16 cellular contexts compared by ENCODE assay signal in the genomic region with DNA sequence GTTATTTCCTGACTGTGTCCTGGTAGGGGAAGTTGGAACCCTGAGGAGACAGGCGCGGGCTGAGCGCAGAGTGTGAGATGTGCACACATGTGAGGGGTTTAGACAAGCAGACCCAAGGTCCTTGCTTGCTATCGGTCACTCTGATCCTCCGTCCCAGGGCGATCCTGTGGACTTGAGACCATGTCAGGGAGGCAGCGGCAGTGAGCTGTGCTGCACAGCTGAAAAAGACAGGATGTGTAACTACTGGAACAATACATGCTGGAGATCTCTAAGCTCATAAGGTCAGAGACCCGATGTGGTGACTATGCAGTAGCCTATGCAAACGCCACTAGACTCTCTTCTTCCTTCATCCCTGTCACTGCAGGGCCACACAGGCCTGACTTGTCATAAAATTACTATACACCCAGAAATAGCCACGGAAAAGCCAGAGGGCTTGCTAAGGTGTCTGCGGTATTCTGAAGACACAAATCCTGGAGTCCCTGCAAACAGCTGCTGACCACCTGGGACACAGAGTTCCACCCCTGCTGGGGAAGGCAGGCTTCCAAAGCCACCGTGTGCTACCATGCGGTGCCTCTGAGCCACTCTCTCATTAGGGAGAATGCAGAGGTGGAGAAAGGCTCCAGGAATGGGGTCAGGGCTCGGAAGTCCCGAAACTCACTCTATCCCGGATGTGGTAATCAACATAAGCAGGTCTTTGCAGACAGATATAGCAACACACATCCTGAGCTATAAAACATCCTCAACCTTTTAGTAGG.
A peak's percentile ranks its signal among the peaks of the same experiment; 100 is the strongest.
DNase-seq lines count a peak whose midpoint lies in the region; ATAC-seq and TF ChIP-seq lines count a peak whose summit lies in the region.
"Had no signal": no experiment of that assay in that cellular context is flagged by ENCODE, and none has a peak within 500 bp of the region (broad histone marks: within the 10 kb centered on the region; RNA-seq: fewer than 3 reads in every experiment).

No MANE protein-coding gene starts in this region.

- no peak overlapping the region for H3K4me2 ChIP-seq in trophoblast cell (ENCODE audit: low read length)

- no peak overlapping the region for H3K14ac ChIP-seq in trophoblast cell (ENCODE audit: low read length)

- no peak for TF ChIP-seq CTCF in heart left ventricle (IDR thresholded peaks at IDR 0.05)

- H3K36me3 ChIP-seq in heart left ventricle, result peaks cover 0 to 6% (median 0%) of the 10 kb centered on the region in 9 donors
- H3K36me3 ChIP-seq in trophoblast cell (ENCODE audit: control insufficient read depth in 1 of 2, insufficient read depth in 2 of 2, low read length in 2 of 2), result peaks cover 0 to 4% of the 10 kb centered on the region in 2 experiments

- H3K4me1 ChIP-seq in heart left ventricle (peaks cover 21 to 85% (median 69%) of the 10 kb centered on the region in 12 donors), trophoblast cell (ENCODE audit: control insufficient read depth in 1 of 2, insufficient read depth in 2 of 2, low read length in 2 of 2) (no peaks in the 10 kb centered on the region)

- no peaks in the 10 kb centered on the region for H3K79me1 ChIP-seq in trophoblast cell (ENCODE audit: low read length)

- no peak overlapping the region for H4K12ac ChIP-seq in trophoblast cell (ENCODE audit: low read depth, low read length)

- H3K27me3 ChIP-seq in heart left ventricle, result no peaks in the 10 kb centered on the region
- H3K27me3 ChIP-seq in trophoblast cell (ENCODE audit: insufficient read depth, low read length), result no peaks in the 10 kb centered on the region
- H3K27me3 ChIP-seq: brain microvascular endothelial cell had no signal

- H3K79me2 ChIP-seq in trophoblast cell (ENCODE audit: control insufficient read depth, insufficient read depth, low read length, poor library complexity), result no peaks in the 10 kb centered on the region

- no peak overlapping the region for H2BK120ac ChIP-seq in trophoblast cell (ENCODE audit: insufficient read depth, low read length, poor library complexity)

- no peak overlapping the region for H2BK12ac ChIP-seq in trophoblast cell (ENCODE audit: low read length)

- H3K4ac ChIP-seq in trophoblast cell (ENCODE audit: low read depth, low read length), result no peak overlapping the region

- peak overlapping the region in 11 of 12 donors; percentile 40 to 87 (median 72) for H3K27ac ChIP-seq in heart left ventricle
- no peak overlapping the region for H3K27ac ChIP-seq in trophoblast cell (ENCODE audit: low read depth, low read length)
- H3K27ac ChIP-seq: brain microvascular endothelial cell, epithelial cell of prostate had no signal

- no peak overlapping the region for H3K23ac ChIP-seq in trophoblast cell (ENCODE audit: low read length)

- H3K9me3 ChIP-seq in heart left ventricle (no peaks in the 10 kb centered on the region), trophoblast cell (ENCODE audit: insufficient read depth, low read depth, low read length) (no peaks in the 10 kb centered on the region)

- peak overlapping the region; percentile 9 for H3K18ac ChIP-seq in trophoblast cell (ENCODE audit: low read length)

- DNase-seq in cardiac septum (ENCODE audit: low spot score), result peak; percentile 75
- no peak for DNase-seq in left cardiac atrium
- no peak for DNase-seq in heart left ventricle
- no peak for DNase-seq in trophoblast cell
- DNase-seq in stimulated activated CD4-positive, alpha-beta T cell treated with anti-CD3 and anti-CD28 coated beads, Interleukin-15, amount 100 ng/mL, for 24 hours, result no peak
- no peak for DNase-seq in T1000 (lab: John Stamatoyannopoulos, UW)
- DNase-seq: activated CD4-positive, alpha-beta T cell treated with anti-CD3 and anti-CD28 coated beads, Interleukin-2, amount 10 ng/mL, durations not matched to agents 7 days and 5 days; brain microvascular endothelial cell; DMS 273 treated with DMSO at 0.1 percent for 48 hours; naive thymus-derived CD4-positive, alpha-beta T cell; NCI-H2107; PC-3 had no signal

- TF ChIP-seq POLR2A in heart left ventricle (IDR thresholded peaks at IDR 0.05), result no peak

- H2AFZ ChIP-seq in trophoblast cell (ENCODE audit: insufficient read depth, low read length, poor library complexity), result no peak overlapping the region

- no peak overlapping the region for H2AK5ac ChIP-seq in trophoblast cell (ENCODE audit: low read length)

- no peak overlapping the region for H3K9ac ChIP-seq in trophoblast cell (ENCODE audit: low read length)

- no peak overlapping the region for H4K8ac ChIP-seq in trophoblast cell (ENCODE audit: low read depth, low read length)

- ATAC-seq in left cardiac atrium, result no peak
- ATAC-seq in heart left ventricle, result peak in 2 of 4 donors; percentile 8 to 17
- ATAC-seq in GM21367 (IDR thresholded peaks at IDR 0.05; ENCODE audit: unreplicated experiment), result no peak
- ATAC-seq in GM18520 (IDR thresholded peaks at IDR 0.05; ENCODE audit: unreplicated experiment), result no peak
- ATAC-seq: activated T-helper 17 cell treated with anti-CD3 and anti-CD28 coated beads, Interleukin-2, amount 50 U/mL, for 72 hours; naive thymus-derived CD4-positive, alpha-beta T cell; PC-3 had no signal

- H3K4me3 ChIP-seq in heart left ventricle, result no peak overlapping the region
- H3K4me3 ChIP-seq in trophoblast cell (ENCODE audit: low read depth, low read length), result no peak overlapping the region

- intact Hi-C loops in cardiac septum (cut with DNase I), result no loop called here
- intact Hi-C loops in left cardiac atrium (cut with DNase I), result no loop called here
- intact Hi-C loops in heart left ventricle (cut with DNase I), result no loop called here

- H4K91ac ChIP-seq in trophoblast cell (ENCODE audit: low read depth, low read length), result no peak overlapping the region

- H2BK5ac ChIP-seq in trophoblast cell (ENCODE audit: low read depth, low read length, poor library complexity), result no peak overlapping the region

- WGBS in heart left ventricle, 4 donors, result 54 to 74% (median 60%) methylated on average over 13 to 16 of the region's 16 CpGs
- WGBS in trophoblast cell (ENCODE audit: extremely low coverage, insufficient coverage, insufficient read length), result no CpG with 5 or more reads among the region's 16 CpGs
